ENCODE assay signal across 7 cellular contexts in the genomic region with DNA sequence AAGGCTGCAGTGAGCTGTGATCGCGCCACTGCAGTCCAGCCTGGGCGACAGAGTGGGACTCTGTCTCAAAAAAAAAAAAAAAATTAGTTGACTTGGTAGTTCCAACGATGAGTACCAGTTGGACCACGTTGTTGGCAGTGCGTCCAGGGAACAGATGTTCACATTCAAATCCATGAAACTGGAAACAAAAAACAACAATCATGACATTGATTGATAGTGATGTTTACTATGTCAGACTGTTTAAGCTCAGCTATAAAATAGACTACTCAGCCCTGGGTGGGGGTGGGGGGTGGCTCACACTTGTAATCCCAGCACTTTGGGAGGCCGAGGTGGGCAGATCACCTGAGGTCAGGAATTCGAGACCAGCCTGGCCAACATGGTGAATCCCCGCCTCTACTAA. TPM values are rescaled to one million over a fixed set of nuclear protein-coding genes. Genes with fewer than 3 reads are reported as not detected.
A peak's percentile ranks its signal among the peaks of the same experiment; 100 is the strongest.
DNase-seq lines count a peak whose midpoint lies in the region; ATAC-seq and TF ChIP-seq lines count a peak whose summit lies in the region.
"Not testable (repeated sequence)": the region's sequence is repeated elsewhere in the genome, so short reads cannot be mapped to it uniquely, and the experiment has no call there.

No MANE protein-coding gene starts in this region.

- not testable (repeated sequence) for ATAC-seq in activated CD4-positive, alpha-beta T cell treated with anti-CD3 and anti-CD28 coated beads for 36 hours

- H3K27me3 ChIP-seq in esophagus (ENCODE audit: control insufficient read depth in 1 of 2, insufficient read depth in 2 of 2, low read length in 2 of 2); thymus (ENCODE audit: control insufficient read depth, insufficient read depth): not testable (repeated sequence)

- not testable (repeated sequence) for H3K9me3 ChIP-seq in esophagus (ENCODE audit: control insufficient read depth in 2 of 2, insufficient read depth in 1 of 2, low read depth in 1 of 2, low read length in 1 of 2); thymus (ENCODE audit: control insufficient read depth)

- not testable (repeated sequence) for H3K27me3 Mint-ChIP-seq in activated CD4-positive, alpha-beta T cell treated with anti-CD3 and anti-CD28 coated beads for 36 hours

- peak overlapping the region; percentile 93 to 94 for H3K27ac ChIP-seq in esophagus (ENCODE audit: low read depth in 2 of 2, low read length in 1 of 2)
- H3K27ac ChIP-seq in thymus (ENCODE audit: low read depth) = peak overlapping the region; percentile 42

- H3K4me3 ChIP-seq in esophagus (ENCODE audit: low read depth in 1 of 2, low read length in 2 of 2); thymus (ENCODE audit: low read length): not testable (repeated sequence)

- intact Hi-C loops in activated CD4-positive, alpha-beta T cell treated with anti-CD3 and anti-CD28 coated beads for 36 hours (cut with DNase I, micrococcal nuclease); posterior vena cava (cut with DNase I): not testable (repeated sequence)

- H3K36me3 Mint-ChIP-seq in activated CD4-positive, alpha-beta T cell treated with anti-CD3 and anti-CD28 coated beads for 36 hours (ENCODE audit: low read depth) = peaks cover 48% of the 10 kb centered on the region

- DNase-seq in HEK293T (ENCODE audit: extremely low spot score) = not testable (repeated sequence)
- DNase-seq in NCI-H2171 treated with DMSO at 0.1 percent for 48 hours (lab: John Stamatoyannopoulos, UW) (peak; percentile 87), NCI-H774 (lab: John Stamatoyannopoulos, UW) (peak; percentile 41), posterior vena cava (ENCODE audit: low spot score) (peak; percentile 17)
- peak; percentile 2 for DNase-seq in activated CD4-positive, alpha-beta T cell treated with anti-CD3 and anti-CD28 coated beads for 36 hours

- peaks cover 7 to 18% of the 10 kb centered on the region in 2 donors for H3K4me1 ChIP-seq in esophagus (ENCODE audit: control insufficient read depth in 2 of 2, insufficient read depth in 2 of 2, low read length in 1 of 2)
- H3K4me1 ChIP-seq in thymus (ENCODE audit: control insufficient read depth, insufficient read depth, low read length) = not testable (repeated sequence)

- H3K4me1 Mint-ChIP-seq in activated CD4-positive, alpha-beta T cell treated with anti-CD3 and anti-CD28 coated beads for 36 hours = peaks cover 51% of the 10 kb centered on the region

- H3K4me3 Mint-ChIP-seq in activated CD4-positive, alpha-beta T cell treated with anti-CD3 and anti-CD28 coated beads for 36 hours = not testable (repeated sequence)

- H3K27ac Mint-ChIP-seq in activated CD4-positive, alpha-beta T cell treated with anti-CD3 and anti-CD28 coated beads for 36 hours = not testable (repeated sequence)

- not testable (repeated sequence) for H3K9me3 Mint-ChIP-seq in activated CD4-positive, alpha-beta T cell treated with anti-CD3 and anti-CD28 coated beads for 36 hours (ENCODE audit: low read depth)

- H3K36me3 ChIP-seq in esophagus (ENCODE audit: control insufficient read depth in 2 of 2, insufficient read depth in 2 of 2, low read length in 1 of 2) = peaks cover 8 to 15% of the 10 kb centered on the region in 2 donors
- H3K36me3 ChIP-seq in thymus (ENCODE audit: control insufficient read depth, insufficient read depth) = peaks cover 83% of the 10 kb centered on the region

- POLR2A ChIA-PET in HEK293T (lab: Yijun Ruan, JAX) = interaction anchor here (6.2 kb wide), 1 partner anchor 20 kb away, joined by 48 read pairs; a partner anchor contains a TSS
- POLR2A ChIA-PET in activated CD4-positive, alpha-beta T cell treated with anti-CD3 and anti-CD28 coated beads for 36 hours (lab: Charles Lee) = interaction anchor here (0.7 kb wide), 1 partner anchor 197 kb away, joined by 3 read pairs; no protein-coding TSS in a partner anchor

- 54 to 65% methylated on average over 9 of the region's 9 CpGs for WGBS in esophagus, 2 donors
- 89% methylated on average over 9 of the region's 9 CpGs for WGBS in thymus

- CTCF ChIA-PET in HEK293T (lab: Yijun Ruan, JAX) = interaction anchor here (1.0 kb wide), 1 partner anchor 14 kb away, joined by 3 read pairs; no protein-coding TSS in a partner anchor
- CTCF ChIA-PET in activated CD4-positive, alpha-beta T cell treated with anti-CD3 and anti-CD28 coated beads for 36 hours (lab: Charles Lee) = interaction anchor here (0.6 to 0.7 kb wide), 3 partner anchors 11 to 996 kb away, joined by 3 read pairs; no protein-coding TSS in a partner anchor

TF ChIP-seq in HEK293T, 16 proteins besides CTCF, POLR2A, EP300 and RAD21:
- TF ChIP-seq, protein P1, sequence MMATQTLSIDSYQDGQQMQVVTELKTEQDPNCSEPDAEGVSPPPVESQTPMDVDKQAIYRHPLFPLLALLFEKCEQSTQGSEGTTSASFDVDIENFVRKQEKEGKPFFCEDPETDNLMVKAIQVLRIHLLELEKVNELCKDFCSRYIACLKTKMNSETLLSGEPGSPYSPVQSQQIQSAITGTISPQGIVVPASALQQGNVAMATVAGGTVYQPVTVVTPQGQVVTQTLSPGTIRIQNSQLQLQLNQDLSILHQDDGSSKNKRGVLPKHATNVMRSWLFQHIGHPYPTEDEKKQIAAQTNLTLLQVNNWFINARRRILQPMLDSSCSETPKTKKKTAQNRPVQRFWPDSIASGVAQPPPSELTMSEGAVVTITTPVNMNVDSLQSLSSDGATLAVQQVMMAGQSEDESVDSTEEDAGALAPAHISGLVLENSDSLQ (IDR thresholded peaks at IDR 0.05) = peak; percentile 71
TF ChIP-seq in HEK293T: peak in this region for 1; not testable (repeated sequence) for 15.

RNA-seq across cellular contexts. Expression of a gene that starts 19.1 kb away (rescaled TPM):
- total RNA-seq in activated CD4-positive, alpha-beta T cell treated with anti-CD3 and anti-CD28 coated beads for 36 hours = 10 to 100 TPM; 31.1 to 34.7 TPM
- polyA plus RNA-seq in esophagus (10 to 100 TPM in 1 of 2 donors, 1 to 10 TPM in 1; 6.3 to 10.6 TPM), thymus (46.0 TPM)
- total RNA-seq in posterior vena cava = 1 to 10 TPM; 5.8 to 7.3 TPM

RNA-seq across cellular contexts. Expression of a gene that starts 19.3 kb away (rescaled TPM):
- 10 to 100 TPM; 69.3 to 77.6 TPM for total RNA-seq in activated CD4-positive, alpha-beta T cell treated with anti-CD3 and anti-CD28 coated beads for 36 hours
- polyA plus RNA-seq in esophagus (100 to 1,000 TPM; 111 to 213 TPM), thymus (141 TPM)
- 100 to 1,000 TPM; 121 to 123 TPM for total RNA-seq in posterior vena cava

RNA-seq across cellular contexts. Expression of a gene that starts 19.4 kb away (rescaled TPM):
- total RNA-seq in activated CD4-positive, alpha-beta T cell treated with anti-CD3 and anti-CD28 coated beads for 36 hours = 100 to 1,000 TPM in 1 of 2 experiments, 10 to 100 TPM in 1; 94.0 to 128 TPM
- polyA plus RNA-seq in esophagus = 1 to 10 TPM; 3.9 to 4.0 TPM
- 10 to 100 TPM; 12.6 to 18.7 TPM for total RNA-seq in posterior vena cava
- polyA plus RNA-seq in thymus = 25.5 TPM

Comparison
In these comparisons a context has a peak if more than half of its experiments do, and no peak if none do; other contexts are left out.
1. RNA of a gene that starts 19.4 kb away (total RNA-seq): 94.0 to 128 TPM in activated CD4-positive, alpha-beta T cell treated with anti-CD3 and anti-CD28 coated beads for 36 hours; 12.6 to 18.7 TPM in posterior vena cava; every median in the first group is over 4 times any median in the second.